In genomic region chr1:167995038-167995437, GRCh38 we compare ENCODE assay signal across 22 cellular contexts. TPM values are rescaled to one million over a fixed set of nuclear protein-coding genes. Genes with fewer than 3 reads are reported as not detected.
DNase-seq lines count a peak whose midpoint lies in the region; ATAC-seq, FAIRE-seq and TF ChIP-seq lines count a peak whose summit lies in the region.
"Had no signal": no experiment of that assay in that cellular context is flagged by ENCODE, and none has a peak within 500 bp of the region (broad histone marks: within the 10 kb centered on the region; RNA-seq: fewer than 3 reads in every experiment).

No MANE protein-coding gene starts in this region.

- H3K4me1 Mint-ChIP-seq in activated CD8-positive, alpha-beta T cell treated with anti-CD3 and anti-CD28 coated beads for 36 hours (ENCODE audit: low read depth), result no peaks in the 10 kb centered on the region

- H3K4me3 Mint-ChIP-seq in activated CD8-positive, alpha-beta T cell treated with anti-CD3 and anti-CD28 coated beads for 36 hours, result no peak overlapping the region
- H3K4me3 Mint-ChIP-seq: CD8-positive, alpha-beta memory T cell; GM23338; IgD-negative memory B cell had no signal

- no peaks in the 10 kb centered on the region for H3K27me3 Mint-ChIP-seq in activated CD8-positive, alpha-beta T cell treated with anti-CD3 and anti-CD28 coated beads for 36 hours
- H3K27me3 Mint-ChIP-seq: CD8-positive, alpha-beta memory T cell; IgD-negative memory B cell had no signal

- no peaks in the 10 kb centered on the region for H3F3A ChIP-seq in PC-3 (ENCODE audit: low read length, unreplicated experiment)

- DNase-seq in H54 (ENCODE audit: insufficient read length, low spot score) (no peak), PC-3 (peak; percentile 5), heart right ventricle (no peak), gastrocnemius medialis (no peak), dermis blood vessel endothelial cell (no peak), activated gamma-delta T cell treated with Interleukin-2 at 50 U/mL for 16 hours (no peak)
- DNase-seq in activated CD8-positive, alpha-beta T cell treated with anti-CD3 and anti-CD28 coated beads for 36 hours, result no peak
- DNase-seq: C1 segment of cervical spinal cord; CD8-positive, alpha-beta memory T cell; DMS53; Karpas-422; MM.1S; NCI-H1105; NCI-H2081 treated with DMSO at 0.1 percent for 48 hours; NCI-H446 treated with DMSO at 0.1 percent for 48 hours; NCI-H748 treated with DMSO at 0.1 percent for 48 hours; OCI-M1 had no signal

- H2AFZ ChIP-seq in PC-3 (ENCODE audit: low read length), result no peak overlapping the region
- H2AFZ ChIP-seq: GM23338 had no signal

- H3K9me3 Mint-ChIP-seq in activated CD8-positive, alpha-beta T cell treated with anti-CD3 and anti-CD28 coated beads for 36 hours, result no peaks in the 10 kb centered on the region
- H3K9me3 Mint-ChIP-seq: CD8-positive, alpha-beta memory T cell; GM23338; IgD-negative memory B cell had no signal

- CTCF ChIA-PET in PC-3 (lab: Charles Lee), result no interaction called here
- CTCF ChIA-PET in activated CD8-positive, alpha-beta T cell treated with anti-CD3 and anti-CD28 coated beads for 36 hours (lab: Charles Lee), result no interaction called here

- peaks cover 7% of the 10 kb centered on the region; the same call in 1 of the 2 replicates for H3K36me3 ChIP-seq in PC-3 (ENCODE audit: low read depth, low read length)
- H3K36me3 ChIP-seq in heart right ventricle, result peaks cover 0 to 81% (median 6%) of the 10 kb centered on the region in 9 donors
- peaks cover 0 to 40% of the 10 kb centered on the region in 2 donors for H3K36me3 ChIP-seq in gastrocnemius medialis

- 85 to 100% methylated on average over 3 of the region's 3 CpGs for WGBS in heart right ventricle, 2 donors

- no peaks in the 10 kb centered on the region for H3K9me3 ChIP-seq in PC-3 (ENCODE audit: low read length)
- no peaks in the 10 kb centered on the region for H3K9me3 ChIP-seq in heart right ventricle
- H3K9me3 ChIP-seq in gastrocnemius medialis, result no peaks in the 10 kb centered on the region

- no peak overlapping the region for H3K9ac ChIP-seq in PC-3 (ENCODE audit: low read length)

- H3K27ac ChIP-seq in PC-3 (ENCODE audit: low read length) (no peak overlapping the region), heart right ventricle (peak overlapping the region in 5 of 10 donors; percentile 33 to 63 (median 51)), gastrocnemius medialis (peak overlapping the region in 3 of 4 donors; percentile 1 to 28 (median 23))
- H3K27ac ChIP-seq: HL-60 had no signal

- H3K27ac Mint-ChIP-seq in activated CD8-positive, alpha-beta T cell treated with anti-CD3 and anti-CD28 coated beads for 36 hours, result no peak overlapping the region
- H3K27ac Mint-ChIP-seq: GM23338, IgD-negative memory B cell had no signal

- BruUV-seq in PC-3 (replicated peaks; lab: Mats Ljungman, UMichigan), result no TSS peak

- no peaks in the 10 kb centered on the region for H4K20me1 ChIP-seq in PC-3 (ENCODE audit: low read length)

- intact Hi-C loops in PC-3 (cut with micrococcal nuclease) (no loop called here), heart right ventricle (cut with DNase I) (no loop called here), gastrocnemius medialis (cut with DNase I; ENCODE audit: low total_unique reads) (no loop called here)
- intact Hi-C loops in activated CD8-positive, alpha-beta T cell treated with anti-CD3 and anti-CD28 coated beads for 36 hours (cut with micrococcal nuclease), result no loop called here

- H3K36me3 Mint-ChIP-seq in activated CD8-positive, alpha-beta T cell treated with anti-CD3 and anti-CD28 coated beads for 36 hours (ENCODE audit: low read depth), result peaks cover 12% of the 10 kb centered on the region

- in situ Hi-C loops in gastrocnemius medialis (cut with MboI; ENCODE audit: low sequenced_read_pairs in 4 of 4), result no loop called here

- H3K9me2 ChIP-seq in PC-3 (replicated peaks; ENCODE audit: low read length), result no peaks in the 10 kb centered on the region

- TF ChIP-seq CTCF in PC-3 (conservative IDR thresholded peaks at IDR 0.05; ENCODE audit: low read depth, low read length), result no peak
- TF ChIP-seq CTCF in heart right ventricle (IDR thresholded peaks at IDR 0.05), result no peak
- no peak for TF ChIP-seq CTCF in gastrocnemius medialis (IDR thresholded peaks at IDR 0.05 in 4 of 5, conservative IDR thresholded peaks at IDR 0.05 in 1 of 5)
- TF ChIP-seq CTCF in activated CD8-positive, alpha-beta T cell treated with anti-CD3 and anti-CD28 coated beads for 36 hours (IDR thresholded peaks at IDR 0.05), result no peak

- FAIRE-seq in H54 (lab: Jason Lieb, UNC), result peak; percentile 43
- FAIRE-seq: GM12892, GM18507 had no signal

- TF ChIP-seq POLR2A in H54 (IDR thresholded peaks at IDR 0.05; ENCODE audit: low read depth, low read length), result no peak
- no peak for TF ChIP-seq POLR2A in gastrocnemius medialis (IDR thresholded peaks at IDR 0.05)

- no peaks in the 10 kb centered on the region for H3K79me2 ChIP-seq in PC-3 (ENCODE audit: low read length)

- H3K27me3 ChIP-seq in PC-3 (ENCODE audit: low read length) (no peaks in the 10 kb centered on the region), heart right ventricle (no peaks in the 10 kb centered on the region), gastrocnemius medialis (no peaks in the 10 kb centered on the region)

- H3K4me3 ChIP-seq in PC-3 (ENCODE audit: low read length), result no peak overlapping the region
- H3K4me3 ChIP-seq in heart right ventricle, result no peak overlapping the region
- no peak overlapping the region for H3K4me3 ChIP-seq in gastrocnemius medialis
- H3K4me3 ChIP-seq: GM23338 had no signal

- no peak for ATAC-seq in PC-3
- ATAC-seq in heart right ventricle, result peak in 6 of 8 donors; percentile 35 to 80 (median 58)
- ATAC-seq in gastrocnemius medialis, result no peak
- no peak for ATAC-seq in activated CD8-positive, alpha-beta T cell treated with anti-CD3 and anti-CD28 coated beads for 36 hours
- ATAC-seq: GM23338 had no signal

- H3K4me1 ChIP-seq in PC-3 (ENCODE audit: insufficient read depth, low read length) (peaks cover 12% of the 10 kb centered on the region), heart right ventricle (peaks cover 0 to 25% (median 12%) of the 10 kb centered on the region in 9 donors), gastrocnemius medialis (peaks cover 7 to 10% of the 10 kb centered on the region in 2 donors)

- H3K4me2 ChIP-seq in PC-3 (ENCODE audit: low read length), result no peak overlapping the region
- H3K4me2 ChIP-seq: GM23338 had no signal

- POLR2A ChIA-PET in PC-3 (lab: Charles Lee; ENCODE audit: unreplicated experiment), result no interaction called here
- POLR2A ChIA-PET in activated CD8-positive, alpha-beta T cell treated with anti-CD3 and anti-CD28 coated beads for 36 hours (lab: Charles Lee), result no interaction called here

RNA-seq across cellular contexts. Expression of gene MPC2, which starts 58.2 kb away (rescaled TPM):
- total RNA-seq in PC-3 (2014; rRNA removed) (56.2 and 60.8 TPM in 2 replicates), heart right ventricle (100 to 1,000 TPM; 168 to 268 (median 226) TPM), gastrocnemius medialis (100 to 1,000 TPM in 2 of 4 donors, 10 to 100 TPM in 2; 88.2 to 140 (median 100.0) TPM), dermis blood vessel endothelial cell (16.2 and 21.6 TPM in 2 replicates)
- polyA plus RNA-seq in heart right ventricle, result 100 to 1,000 TPM; 131 to 186 TPM
- 10 to 100 TPM; 64.9 to 69.4 TPM for total RNA-seq in activated CD8-positive, alpha-beta T cell treated with anti-CD3 and anti-CD28 coated beads for 36 hours

RNA-seq across cellular contexts. Expression of gene DCAF6, which starts 58.6 kb away (rescaled TPM):
- total RNA-seq in PC-3 (2014; rRNA removed) (29.1 and 52.2 TPM in 2 replicates), heart right ventricle (100 to 1,000 TPM; 155 to 226 (median 205) TPM), gastrocnemius medialis (100 to 1,000 TPM; 365 to 466 (median 389) TPM), dermis blood vessel endothelial cell (54.6 and 79.6 TPM in 2 replicates)
- polyA plus RNA-seq in heart right ventricle, result 10 to 100 TPM; 49.0 to 65.8 TPM
- 10 to 100 TPM; 21.6 to 22.6 TPM for total RNA-seq in activated CD8-positive, alpha-beta T cell treated with anti-CD3 and anti-CD28 coated beads for 36 hours

Comparison
In these comparisons a context has a peak if more than half of its experiments do, and no peak if none do; other contexts are left out.
1. ATAC-seq: peak in heart right ventricle (6 of 8); none in PC-3 (single experiment), gastrocnemius medialis (0 of 2) and activated CD8-positive, alpha-beta T cell treated with anti-CD3 and anti-CD28 coated beads for 36 hours (single experiment).